Comparison of ENCODE assay signal across 25 cellular contexts in the genomic region with DNA sequence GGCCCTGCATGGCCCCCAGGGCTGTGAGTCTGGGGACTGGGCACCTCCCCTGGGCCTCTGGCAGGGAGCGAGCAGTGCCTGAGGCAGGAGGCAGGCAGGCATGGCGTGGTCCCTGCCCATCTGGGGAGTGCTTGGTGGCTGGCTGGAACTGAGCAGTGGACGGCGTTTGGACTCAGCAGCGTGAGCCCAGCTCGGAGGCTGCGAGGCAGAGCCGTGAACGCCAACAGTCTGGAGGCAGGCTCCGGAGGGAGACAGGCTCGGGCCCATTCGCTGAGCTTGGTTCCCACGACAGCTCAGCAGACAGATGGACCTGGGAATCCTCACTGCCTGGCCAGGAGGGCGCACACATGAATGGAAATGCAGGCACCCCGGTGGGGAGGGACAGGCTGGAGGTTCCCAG.
DNase-seq lines count a peak whose midpoint lies in the region; ATAC-seq, FAIRE-seq and TF ChIP-seq lines count a peak whose summit lies in the region.
"Had no signal": no experiment of that assay in that cellular context is flagged by ENCODE, and none has a peak within 500 bp of the region (broad histone marks: within the 10 kb centered on the region; RNA-seq: fewer than 3 reads in every experiment).

No MANE protein-coding gene starts in this region.

- H4K20me1 ChIP-seq in IMR-90 (ENCODE audit: insufficient read depth, low read length) = no peaks in the 10 kb centered on the region
- no peaks in the 10 kb centered on the region for H4K20me1 ChIP-seq in K562 (replicated peaks; ENCODE audit: control insufficient read depth, insufficient read depth, low read length)

- H3K79me1 ChIP-seq in IMR-90 (ENCODE audit: low read depth in 1 of 2, low read length in 2 of 2) = no peaks in the 10 kb centered on the region
- H3K79me1 ChIP-seq in trophoblast cell (ENCODE audit: low read length) = peaks cover 2% of the 10 kb centered on the region

- H2BK12ac ChIP-seq in trophoblast cell (ENCODE audit: low read length) = no peak overlapping the region

- DNase-seq in NCI-H82 (lab: John Stamatoyannopoulos, UW) = peak; percentile 30
- no peak for DNase-seq in NCI-H82 treated with DMSO at 0.1 percent for 48 hours (lab: John Stamatoyannopoulos, UW; ENCODE audit: unreplicated experiment)
- no peak for DNase-seq in IMR-90
- DNase-seq in K562 (ENCODE audit: extremely low read depth in 1 of 4, low spot score in 3 of 4) = no peak
- no peak for DNase-seq in trophoblast cell
- DNase-seq in testis = no peak
- DNase-seq: 8988T; C1 segment of cervical spinal cord; Calu3; CD8-positive, alpha-beta T cell; DMS53; GDM1; Kasumi-1; NCI-H187 treated with DMSO at 0.1 percent for 48 hours; NCI-H2107; NCI-H510A; NCI-H774; OCI-M1; SW 1271; T-helper 2 cell had no signal

- CTCF ChIA-PET in IMR-90 (lab: Yijun Ruan, JAX) (no interaction called here), K562 (lab: Yijun Ruan, JAX; ENCODE audit: low intra/inter-chr PET ratio) (no interaction called here)

- H4K91ac ChIP-seq in IMR-90 (ENCODE audit: insufficient read depth, low read depth, low read length) = no peak overlapping the region
- no peak overlapping the region for H4K91ac ChIP-seq in trophoblast cell (ENCODE audit: low read depth, low read length)

- POLR2A ChIA-PET in IMR-90 (lab: Charles Lee; ENCODE audit: unreplicated experiment) (no interaction called here), K562 (lab: Yijun Ruan, JAX) (interaction anchor here (0.6 to 2.0 kb wide), 3 partner anchors 8 to 36 kb away, joined by 3 to 9 read pairs (median 4); no protein-coding TSS in a partner anchor)

- H3K9ac ChIP-seq in IMR-90 (ENCODE audit: low read depth, low read length) (no peak overlapping the region), K562 (ENCODE audit: insufficient read depth in 1 of 2, low read depth in 2 of 2, low read length in 2 of 2) (peak overlapping the region in 1 of 2 experiments; percentile 47; a peak in 1 of 4 replicates), trophoblast cell (ENCODE audit: low read length) (no peak overlapping the region)

- H3K56ac ChIP-seq in IMR-90 (ENCODE audit: extremely low read depth, insufficient read depth, low read length) = no peak overlapping the region

- no peak for TF ChIP-seq EP300 in K562 (IDR thresholded peaks at IDR 0.05; ENCODE audit: low read length)

- no peak overlapping the region for H4K12ac ChIP-seq in trophoblast cell (ENCODE audit: low read depth, low read length)

- H3K4me2 ChIP-seq in IMR-90 (ENCODE audit: low read depth, low read length) = no peak overlapping the region
- H3K4me2 ChIP-seq in K562 (ENCODE audit: insufficient read depth, low read length) = no peak overlapping the region
- no peak overlapping the region for H3K4me2 ChIP-seq in trophoblast cell (ENCODE audit: low read length)

- H4K5ac ChIP-seq in IMR-90 (ENCODE audit: low read depth, low read length) = no peak overlapping the region

- H2BK5ac ChIP-seq in IMR-90 (ENCODE audit: low read depth, low read length, poor library complexity, severe bottlenecking) = no peak overlapping the region
- H2BK5ac ChIP-seq in trophoblast cell (ENCODE audit: low read depth, low read length, poor library complexity) = no peak overlapping the region

- H3K9me3 ChIP-seq in IMR-90 (ENCODE audit: control insufficient read depth, insufficient read depth, low read length) (no peaks in the 10 kb centered on the region), K562 (replicated peaks; ENCODE audit: control insufficient read depth, insufficient read depth, low read depth, low read length) (no peaks in the 10 kb centered on the region), trophoblast cell (ENCODE audit: insufficient read depth, low read depth, low read length) (no peaks in the 10 kb centered on the region), testis (no peaks in the 10 kb centered on the region)
- H3K9me3 ChIP-seq: HAP-1 had no signal

- H3K4ac ChIP-seq in IMR-90 (ENCODE audit: low read depth, low read length) (no peak overlapping the region), trophoblast cell (ENCODE audit: low read depth, low read length) (no peak overlapping the region)

- H3K36me3 ChIP-seq in IMR-90 (ENCODE audit: control insufficient read depth, insufficient read depth, low read length) (no peaks in the 10 kb centered on the region), K562 (ENCODE audit: control insufficient read depth, insufficient read depth, low read length) (no peaks in the 10 kb centered on the region), trophoblast cell (ENCODE audit: control insufficient read depth in 1 of 2, insufficient read depth in 2 of 2, low read length in 2 of 2) (no peaks in the 10 kb centered on the region), testis (ENCODE audit: low read depth, missing control alignments) (no peaks in the 10 kb centered on the region)
- H3K36me3 ChIP-seq: HAP-1 had no signal

- H2BK15ac ChIP-seq in IMR-90 (ENCODE audit: low read depth, low read length) = no peak overlapping the region

- no peak overlapping the region for H2BK20ac ChIP-seq in IMR-90 (ENCODE audit: low read depth, low read length)

- no peak overlapping the region for H2AK5ac ChIP-seq in IMR-90 (ENCODE audit: low read depth, low read length)
- no peak overlapping the region for H2AK5ac ChIP-seq in trophoblast cell (ENCODE audit: low read length)

- H3K9me1 ChIP-seq in IMR-90 (ENCODE audit: insufficient read depth, low read length) (no peaks in the 10 kb centered on the region), K562 (ENCODE audit: control insufficient read depth, insufficient read depth, low read length) (no peaks in the 10 kb centered on the region)

- in situ Hi-C loops in IMR-90 (cut with MboI; ENCODE audit: low sequenced_read_pairs) = no loop called here
- in situ Hi-C loops in K562 (cut with MboI) = no loop called here

- no peaks in the 10 kb centered on the region for H3K27me3 ChIP-seq in IMR-90 (ENCODE audit: control insufficient read depth, insufficient read depth, low read length)
- peaks cover 5 to 26% of the 10 kb centered on the region in 2 experiments; a peak in 4 of 5 replicates for H3K27me3 ChIP-seq in K562 (ENCODE audit: control insufficient read depth in 2 of 2, insufficient read depth in 2 of 2, low read length in 2 of 2)
- H3K27me3 ChIP-seq in trophoblast cell (ENCODE audit: insufficient read depth, low read length) = no peaks in the 10 kb centered on the region
- H3K27me3 ChIP-seq in testis = no peaks in the 10 kb centered on the region

- no peak overlapping the region for H3K4me3 ChIP-seq in IMR-90 (ENCODE audit: insufficient read depth, low read depth, low read length)
- H3K4me3 ChIP-seq in K562 = no peak overlapping the region
- peak overlapping the region; percentile 1 for H3K4me3 ChIP-seq in trophoblast cell (ENCODE audit: low read depth, low read length)
- no peak overlapping the region for H3K4me3 ChIP-seq in testis
- H3K4me3 ChIP-seq: HAP-1 had no signal

- no peak overlapping the region for H3K14ac ChIP-seq in IMR-90 (replicated peaks; ENCODE audit: low read depth, low read length)
- H3K14ac ChIP-seq in trophoblast cell (ENCODE audit: low read length) = no peak overlapping the region

- TF ChIP-seq RAD21 in IMR-90 (IDR thresholded peaks at IDR 0.05; ENCODE audit: low read length) (no peak), K562 (CRISPR knock-in tag; conservative IDR thresholded peaks at IDR 0.05 in 1 of 2, IDR thresholded peaks at IDR 0.05 in 1 of 2) (no peak)

- H3K4me1 ChIP-seq in IMR-90 (ENCODE audit: control insufficient read depth, insufficient read depth, low read length) = no peaks in the 10 kb centered on the region
- H3K4me1 ChIP-seq in K562 (replicated peaks in 1 of 2; ENCODE audit: control insufficient read depth in 2 of 2, insufficient read depth in 2 of 2, low read length in 2 of 2) = peaks cover 0 to 5% of the 10 kb centered on the region in 2 experiments; a peak in 1 of 5 replicates
- peaks cover 0 to 3% of the 10 kb centered on the region in 2 experiments for H3K4me1 ChIP-seq in trophoblast cell (ENCODE audit: control insufficient read depth in 1 of 2, insufficient read depth in 2 of 2, low read length in 2 of 2)
- H3K4me1 ChIP-seq in testis = no peaks in the 10 kb centered on the region
- H3K4me1 ChIP-seq: HAP-1 had no signal

- 59% methylated on average over 11 of the region's 15 CpGs; no CpG with 5 or more reads in 1 of the 2 experiments for WGBS in IMR-90 (ENCODE audit: extremely low coverage in 2 of 2, insufficient read length in 1 of 2), 2 experiments
- WGBS in K562 (ENCODE audit: insufficient coverage, low coverage, missing lambda C conversion rate) = 20% methylated on average over 14 of the region's 15 CpGs
- no CpG with 5 or more reads among the region's 15 CpGs for WGBS in trophoblast cell (ENCODE audit: extremely low coverage, insufficient coverage, insufficient read length)
- WGBS in testis, 2 donors = 93 to 96% methylated on average over 9 to 15 of the region's 15 CpGs

- H2BK120ac ChIP-seq in IMR-90 (ENCODE audit: low read depth, low read length) (no peak overlapping the region), trophoblast cell (ENCODE audit: insufficient read depth, low read length, poor library complexity) (no peak overlapping the region)

- BruUV-seq in IMR-90 (replicated peaks; lab: Mats Ljungman, UMichigan) = no TSS peak
- no TSS peak for BruUV-seq in K562 (replicated peaks; lab: Mats Ljungman, UMichigan)

- ATAC-seq in IMR-90 (ENCODE audit: low read depth) (no peak), K562 (peak; percentile 16; the same call in 1 of the 3 replicates), HG03039 (IDR thresholded peaks at IDR 0.05; ENCODE audit: unreplicated experiment) (no peak), HG02623 (IDR thresholded peaks at IDR 0.05; ENCODE audit: unreplicated experiment) (no peak)
- ATAC-seq: CD8-positive, alpha-beta T cell; Right ventricle myocardium inferior had no signal

- TF ChIP-seq POLR2A in IMR-90 (IDR thresholded peaks at IDR 0.05; ENCODE audit: low read depth, low read length) = no peak
- TF ChIP-seq POLR2A in K562 (conservative IDR thresholded peaks at IDR 0.05) = no peak
- TF ChIP-seq POLR2A in testis (IDR thresholded peaks at IDR 0.05) = no peak

- H2AFZ ChIP-seq in IMR-90 (replicated peaks; ENCODE audit: low read length, poor library complexity) = peak overlapping the region; percentile 21
- no peak overlapping the region for H2AFZ ChIP-seq in K562 (ENCODE audit: low read depth, low read length)
- no peak overlapping the region for H2AFZ ChIP-seq in trophoblast cell (ENCODE audit: insufficient read depth, low read length, poor library complexity)

- no peak overlapping the region for H3K23ac ChIP-seq in IMR-90 (ENCODE audit: low read depth, low read length)
- H3K23ac ChIP-seq in trophoblast cell (ENCODE audit: low read length) = no peak overlapping the region

- FAIRE-seq in K562 (lab: Jason Lieb, UNC) = no peak
- FAIRE-seq: GM18507 had no signal

- H3K18ac ChIP-seq in IMR-90 (ENCODE audit: low read depth, low read length) (no peak overlapping the region), trophoblast cell (ENCODE audit: low read length) (no peak overlapping the region)

- no peak for TF ChIP-seq CTCF in IMR-90 (conservative IDR thresholded peaks at IDR 0.05; ENCODE audit: low read depth, low read length)
- no peak for TF ChIP-seq CTCF in K562 (IDR thresholded peaks at IDR 0.05 in 2 of 3, conservative IDR thresholded peaks at IDR 0.05 in 1 of 3; ENCODE audit: insufficient read depth in 2 of 3, low read depth in 1 of 3, low read length in 3 of 3)
- TF ChIP-seq CTCF in testis (IDR thresholded peaks at IDR 0.05) = no peak

- H4K8ac ChIP-seq in IMR-90 (ENCODE audit: low read depth in 2 of 2, low read length in 2 of 2) (no peak overlapping the region), trophoblast cell (ENCODE audit: low read depth, low read length) (no peak overlapping the region)

- dilution Hi-C loops in IMR-90 (cut with HindIII; ENCODE audit: low sequenced_read_pairs, unreplicated experiment) = no loop called here

- H2AK9ac ChIP-seq in IMR-90 (replicated peaks; ENCODE audit: low read depth, low read length, poor library complexity) = no peak overlapping the region

- H3K27ac ChIP-seq in IMR-90 (ENCODE audit: insufficient read depth, low read length) (no peak overlapping the region), K562 (ENCODE audit: extremely low read depth, low read depth, low read length) (no peak overlapping the region), trophoblast cell (ENCODE audit: low read depth, low read length) (no peak overlapping the region), testis (no peak overlapping the region)

- H3K79me2 ChIP-seq in K562 (ENCODE audit: control insufficient read depth, insufficient read depth, low read length) (no peaks in the 10 kb centered on the region), trophoblast cell (ENCODE audit: control insufficient read depth, insufficient read depth, low read length, poor library complexity) (no peaks in the 10 kb centered on the region)

- intact Hi-C loops in IMR-90 (cut with micrococcal nuclease) = no loop called here
- intact Hi-C loops in K562 (cut with micrococcal nuclease) = no loop called here
- intact Hi-C loops in testis (cut with DNase I; ENCODE audit: low total_unique reads) = no loop called here
